ENCODE assay signal across 8 cellular contexts in the genomic region with DNA sequence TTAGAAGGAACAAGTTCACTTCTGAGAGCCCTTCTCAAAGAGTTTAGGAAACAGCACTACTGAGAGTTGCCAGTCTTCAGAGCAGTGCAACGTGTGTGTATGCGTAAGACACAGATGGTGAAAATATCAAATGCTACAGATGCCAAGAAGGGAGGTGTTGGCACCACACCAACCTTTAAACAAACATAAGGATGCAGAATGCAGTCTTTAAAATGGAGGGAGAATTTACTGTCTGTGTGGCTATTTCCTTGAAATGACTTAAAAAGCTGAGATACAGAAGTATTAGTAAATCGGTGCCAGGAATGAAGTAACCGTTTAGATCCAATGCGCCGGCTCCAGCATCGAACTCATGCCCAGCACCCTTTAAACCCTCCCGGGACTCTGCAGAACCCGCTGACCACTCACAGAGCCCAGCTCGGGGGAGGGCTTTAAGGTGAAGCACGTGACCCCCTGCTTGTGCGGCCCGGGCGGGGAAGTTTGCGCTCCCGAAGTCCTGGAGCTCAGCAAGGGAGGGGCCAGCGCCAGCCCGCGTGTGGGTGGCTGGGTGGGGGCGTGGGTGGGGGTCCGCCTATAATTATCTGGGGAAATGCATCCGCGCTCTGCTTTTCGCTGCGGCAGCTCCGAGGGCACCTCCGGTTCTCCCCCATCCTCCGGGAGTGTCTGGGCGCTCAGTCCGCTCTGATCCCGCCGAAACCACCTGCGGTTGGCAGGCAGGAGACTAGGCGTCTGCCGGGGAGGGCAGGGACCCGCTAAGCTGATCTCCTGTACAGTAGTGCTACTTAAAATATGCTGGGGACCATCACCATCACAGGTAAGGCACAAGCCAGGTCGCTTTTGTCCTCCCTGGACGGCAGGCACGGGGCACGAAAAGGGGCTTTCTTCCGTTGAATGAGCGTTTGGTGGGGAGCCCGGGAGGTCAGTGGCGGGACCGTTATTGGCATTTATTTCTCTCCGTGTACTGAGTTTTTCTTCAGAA.
DNase-seq lines count a peak whose midpoint lies in the region; ATAC-seq and TF ChIP-seq lines count a peak whose summit lies in the region.

No MANE protein-coding gene starts in this region.

- 17% methylated on average over 19 of the region's 46 CpGs for WGBS in mammary epithelial cell (ENCODE audit: low coverage, missing lambda C conversion rate)
- WGBS in smooth muscle cell (ENCODE audit: low lambda C conversion rate), result 29% methylated on average over 34 of the region's 46 CpGs

- H3K4me3 ChIP-seq in SK-N-MC, result peak overlapping the region; percentile 79
- peak overlapping the region; percentile 51 to 64 (median 52) for H3K4me3 ChIP-seq in mammary epithelial cell (replicated peaks in 1 of 3; ENCODE audit: insufficient read depth in 1 of 3, low read depth in 2 of 3, low read length in 3 of 3)
- peak overlapping the region; percentile 58 for H3K4me3 ChIP-seq in smooth muscle cell

- peak; percentile 8 for DNase-seq in activated naive CD4-positive, alpha-beta T cell treated with Interleukin-2 at 50 U/mL for 16 hours
- DNase-seq in activated naive CD4-positive, alpha-beta T cell (lab: John Stamatoyannopoulos, UW), result no peak
- DNase-seq in SK-N-MC (ENCODE audit: low read depth, low spot score) (no peak), mammary epithelial cell (peak; percentile 60), iPS-NIHi7 (ENCODE audit: extremely low spot score) (peak; percentile 52), smooth muscle cell (lab: John Stamatoyannopoulos, UW; ENCODE audit: unreplicated experiment) (no peak), SIG-M5 (lab: John Stamatoyannopoulos, UW) (no peak)

- dilution Hi-C loops in mammary epithelial cell (cut with HindIII; ENCODE audit: low sequenced_read_pairs), result no loop called here

- H3K9me3 ChIP-seq in SK-N-MC (ENCODE audit: low read depth, low read length) (no peaks in the 10 kb centered on the region), mammary epithelial cell (replicated peaks; ENCODE audit: insufficient read depth, low read length) (no peaks in the 10 kb centered on the region), smooth muscle cell (replicated peaks; ENCODE audit: low read depth) (no peaks in the 10 kb centered on the region)

- no peaks in the 10 kb centered on the region for H4K20me1 ChIP-seq in mammary epithelial cell (ENCODE audit: insufficient read depth, low read length)
- H4K20me1 ChIP-seq in smooth muscle cell (ENCODE audit: low read depth), result no peaks in the 10 kb centered on the region

- BruUV-seq in mammary epithelial cell (replicated peaks; lab: Mats Ljungman, UMichigan), result TSS peak; percentile 88

- H3F3A ChIP-seq in smooth muscle cell (ENCODE audit: low read depth), result peaks cover 3% of the 10 kb centered on the region

- peak overlapping the region; percentile 84 for H3K4me2 ChIP-seq in mammary epithelial cell (ENCODE audit: insufficient read depth, low read depth, low read length)
- H3K4me2 ChIP-seq in smooth muscle cell, result peak overlapping the region; percentile 91

- H3K36me3 ChIP-seq in SK-N-MC (ENCODE audit: insufficient read depth, low read length), result no peaks in the 10 kb centered on the region
- H3K36me3 ChIP-seq in mammary epithelial cell (ENCODE audit: insufficient read depth, low read length), result no peaks in the 10 kb centered on the region
- H3K36me3 ChIP-seq in smooth muscle cell (ENCODE audit: low read depth), result no peaks in the 10 kb centered on the region

- H3K4me1 ChIP-seq in mammary epithelial cell (ENCODE audit: insufficient read depth, low read length) (peaks cover 22% of the 10 kb centered on the region), smooth muscle cell (ENCODE audit: low read depth) (peaks cover 8% of the 10 kb centered on the region)

- H2AFZ ChIP-seq in mammary epithelial cell (ENCODE audit: low read depth, low read length) (peak overlapping the region; percentile 90), smooth muscle cell (ENCODE audit: low read depth) (peak overlapping the region; percentile 72)

- no peak for ATAC-seq in HG03159 (IDR thresholded peaks at IDR 0.05; ENCODE audit: unreplicated experiment)

- intact Hi-C loops in mammary epithelial cell (cut with micrococcal nuclease), result loop anchor here (2.0 kb wide), 1 partner anchor 85 kb away; no protein-coding TSS in a partner anchor

- no peak overlapping the region for H3K27ac ChIP-seq in SK-N-MC
- H3K27ac ChIP-seq in mammary epithelial cell (ENCODE audit: insufficient read depth, low read depth, low read length), result no peak overlapping the region
- no peak overlapping the region for H3K27ac ChIP-seq in smooth muscle cell (ENCODE audit: low read depth)

- CTCF ChIA-PET in mammary epithelial cell (lab: Charles Lee; ENCODE audit: low non-redundant PET), result interaction anchor here (0.6 to 1.5 kb wide), 6 partner anchors 10 to 1185 kb away, joined by 3 to 27 read pairs (median 4); no protein-coding TSS in a partner anchor

- in situ Hi-C loops in mammary epithelial cell (cut with MboI; ENCODE audit: low sequenced_read_pairs in 2 of 2), result loop anchor here (5.0 to 25.0 kb wide), 4 partner anchors 308 to 913 kb away; no protein-coding TSS in a partner anchor

- TF ChIP-seq CTCF in mammary epithelial cell (conservative IDR thresholded peaks at IDR 0.05 in 1 of 2, IDR thresholded peaks at IDR 0.05 in 1 of 2; ENCODE audit: extremely low read depth in 1 of 2, insufficient read depth in 1 of 2, low read depth in 1 of 2, low read length in 2 of 2) (no peak), smooth muscle cell (IDR thresholded peaks at IDR 0.05; ENCODE audit: borderline replicate concordance, insufficient read depth, poor library complexity, severe bottlenecking) (no peak)

- H3K27me3 ChIP-seq in mammary epithelial cell (ENCODE audit: insufficient read depth, low read length) (no peaks in the 10 kb centered on the region), smooth muscle cell (ENCODE audit: low read depth) (no peaks in the 10 kb centered on the region)

- H3K79me2 ChIP-seq in mammary epithelial cell (ENCODE audit: insufficient read depth, low read length), result no peaks in the 10 kb centered on the region
- no peaks in the 10 kb centered on the region for H3K79me2 ChIP-seq in smooth muscle cell (ENCODE audit: low read depth)

- H3K9ac ChIP-seq in SK-N-MC (ENCODE audit: insufficient read length) (peak overlapping the region; percentile 61), mammary epithelial cell (ENCODE audit: insufficient read depth, low read length) (peak overlapping the region; percentile 50), smooth muscle cell (ENCODE audit: low read depth) (no peak overlapping the region)

Comparison
In these comparisons a context has a peak if more than half of its experiments do, and no peak if none do; other contexts are left out.
1. DNase-seq: peak in activated naive CD4-positive, alpha-beta T cell treated with Interleukin-2 at 50 U/mL for 16 hours (single experiment), mammary epithelial cell (single experiment) and iPS-NIHi7 (single experiment); none in activated naive CD4-positive, alpha-beta T cell (0 of 4), SK-N-MC (single experiment), smooth muscle cell (single experiment) and SIG-M5 (single experiment).
2. Peak in every context shown above with its lines, with median percentiles within 50 percentile points of each other: H3K4me3 ChIP-seq.